ENCODE assay signal across 19 cellular contexts in genomic region chr5:54764691-54765090, GRCh38.
"Had no signal": no experiment of that assay in that cellular context is flagged by ENCODE, and none has a peak within 500 bp of the region (broad histone marks: within the 10 kb centered on the region; RNA-seq: fewer than 3 reads in every experiment).

No MANE protein-coding gene starts in this region.

- H3K4me1 ChIP-seq: body of pancreas, prostate gland had no signal

- H3K27me3 ChIP-seq: body of pancreas, tibial artery, vagina had no signal

- H3K36me3 ChIP-seq: left ventricle myocardium inferior, prostate gland, tibial artery, vagina had no signal

- H3K4me3 ChIP-seq: body of pancreas, left ventricle myocardium inferior, prostate gland, tibial artery, vagina had no signal

- FAIRE-seq: endothelial cell of umbilical vein, small intestine had no signal

- H3K9me3 ChIP-seq: body of pancreas, left ventricle myocardium inferior, prostate gland, tibial artery, vagina had no signal

- DNase-seq: activated CD4-positive, alpha-beta T cell treated with anti-CD3 and anti-CD28 coated beads, Interleukin-2, amount 10 ng/mL, durations not matched to agents 7 days and 5 days; activated gamma-delta T cell treated with Interleukin-2 at 50 U/mL for 16 hours; amniotic stem cell; body of pancreas; central memory CD4-positive, alpha-beta T cell; cortex of kidney; effector CD8-positive, alpha-beta T cell; hypothalamus; left ventricle myocardium inferior; mesendoderm; right cardiac atrium; small intestine; stimulated activated CD4-positive, alpha-beta T cell treated with anti-CD3 and anti-CD28 coated beads, Interleukin-4, amount 100 ng/mL, for 24 hours; stimulated activated naive CD4-positive, alpha-beta T cell; T-helper 2 cell; tibial artery had no signal

- ATAC-seq: body of pancreas, right cardiac atrium had no signal

- H3K27ac ChIP-seq: body of pancreas, left ventricle myocardium inferior, prostate gland, tibial artery, vagina had no signal
